Comparison of ENCODE assay signal across 1 cellular context in genomic region chr7:32427769-32428291, GRCh38.
TF ChIP-seq lines count a peak whose summit lies in the region.

No MANE protein-coding gene starts in this region.

TF ChIP-seq in HepG2, 621 proteins besides CTCF, POLR2A, EP300 and RAD21 (continued from another document and continues in another):
- TF ChIP-seq AFF4 (CRISPR knock-in tag; IDR thresholded peaks at IDR 0.05) (no peak), FOXO4 (CRISPR knock-in tag; conservative IDR thresholded peaks at IDR 0.05) (0 out of 2 replicates have a peak, but pooled peaks have one; percentile 78), FUBP1 (CRISPR knock-in tag; IDR thresholded peaks at IDR 0.05; ENCODE audit: borderline replicate concordance) (no peak), ZNF264 (CRISPR knock-in tag; IDR thresholded peaks at IDR 0.05) (peak; percentile 78), ZNF713 (CRISPR knock-in tag; IDR thresholded peaks at IDR 0.05) (no peak), RBFOX2 (IDR thresholded peaks at IDR 0.05; ENCODE audit: low read depth, low read length) (no peak), PCBP2 (optimal IDR thresholded peaks at IDR 0.05; ENCODE audit: low read depth, low read length, poor library complexity, severe bottlenecking) (no peak), BRCA1 (CRISPR knock-in tag; IDR thresholded peaks at IDR 0.05) (peak; percentile 96), MBNL3 (CRISPR knock-in tag; conservative IDR thresholded peaks at IDR 0.05) (no peak), BHLHE40 (IDR thresholded peaks at IDR 0.05; ENCODE audit: low read length) (peak; percentile 29; the same call in 1 of the 2 replicates), ZNF280B (CRISPR knock-in tag; IDR thresholded peaks at IDR 0.05; ENCODE audit: borderline replicate concordance) (peak; percentile 59), ZNF841 (CRISPR knock-in tag; IDR thresholded peaks at IDR 0.05; ENCODE audit: borderline replicate concordance) (no peak; the same call in 1 of the 2 replicates), DMTF1 (CRISPR knock-in tag; IDR thresholded peaks at IDR 0.05) (no peak), ZNF260 (CRISPR knock-in tag; IDR thresholded peaks at IDR 0.05; ENCODE audit: borderline replicate concordance, low read depth) (no peak), ZNF160 (CRISPR knock-in tag; IDR thresholded peaks at IDR 0.05) (peak; percentile 86), ZNF430 (CRISPR knock-in tag; IDR thresholded peaks at IDR 0.05) (peak; percentile 82; the same call in 1 of the 2 replicates), ZNF761 (CRISPR knock-in tag; conservative IDR thresholded peaks at IDR 0.05) (no peak), MYPOP (CRISPR knock-in tag; IDR thresholded peaks at IDR 0.05) (peak; percentile 44; the same call in 1 of the 2 replicates), ZNF224 (CRISPR knock-in tag; IDR thresholded peaks at IDR 0.05) (no peak), TOPORS (CRISPR knock-in tag; IDR thresholded peaks at IDR 0.05) (no peak; the same call in 1 of the 2 replicates), ZNF292 (CRISPR knock-in tag; IDR thresholded peaks at IDR 0.05; ENCODE audit: borderline replicate concordance, low read depth) (no peak), ZNF451 (CRISPR knock-in tag; IDR thresholded peaks at IDR 0.05) (peak; percentile 87; the same call in 1 of the 2 replicates), ZNF543 (CRISPR knock-in tag; IDR thresholded peaks at IDR 0.05) (peak; percentile 84; the same call in 1 of the 2 replicates), HNRNPL (IDR thresholded peaks at IDR 0.05; ENCODE audit: low read depth, low read length) (no peak), THRA (CRISPR knock-in tag; IDR thresholded peaks at IDR 0.05; ENCODE audit: borderline replicate concordance) (peak; percentile 88), ZNF3 (CRISPR knock-in tag; IDR thresholded peaks at IDR 0.05) (no peak; the same call in 1 of the 2 replicates), ZNF703 (CRISPR knock-in tag; IDR thresholded peaks at IDR 0.05; ENCODE audit: borderline replicate concordance) (no peak), ONECUT2 (CRISPR knock-in tag; IDR thresholded peaks at IDR 0.05) (0 out of 2 replicates have a peak, but pooled peaks have one; percentile 26), ZBTB43 (CRISPR knock-in tag; conservative IDR thresholded peaks at IDR 0.05) (peak; percentile 89), ZNF207 (IDR thresholded peaks at IDR 0.05; ENCODE audit: borderline replicate concordance) (no peak), SP1 (IDR thresholded peaks at IDR 0.05) (no peak), SP1 (CRISPR knock-in tag; IDR thresholded peaks at IDR 0.05) (no peak), ZMYM4 (CRISPR knock-in tag; IDR thresholded peaks at IDR 0.05) (peak; percentile 67), CBX5 (CRISPR knock-in tag; IDR thresholded peaks at IDR 0.05; ENCODE audit: borderline replicate concordance) (peak; percentile 76; the same call in 1 of the 2 replicates), ZSCAN31 (CRISPR knock-in tag; IDR thresholded peaks at IDR 0.05; ENCODE audit: low read depth) (peak; percentile 56; the same call in 1 of the 2 replicates), MAF1 (CRISPR knock-in tag; IDR thresholded peaks at IDR 0.05; ENCODE audit: borderline replicate concordance) (peak; percentile 81; the same call in 1 of the 2 replicates), DR1 (CRISPR knock-in tag; IDR thresholded peaks at IDR 0.05) (no peak), ZNF576 (CRISPR knock-in tag; IDR thresholded peaks at IDR 0.05) (no peak), ZEB1 (IDR thresholded peaks at IDR 0.05; ENCODE audit: insufficient replicate concordance, low read depth) (no peak), CREB3 (CRISPR knock-in tag; IDR thresholded peaks at IDR 0.05) (peak; percentile 92; the same call in 1 of the 2 replicates), MIER3 (CRISPR knock-in tag; IDR thresholded peaks at IDR 0.05; ENCODE audit: borderline replicate concordance) (peak; percentile 72; the same call in 1 of the 2 replicates), ZBTB2 (CRISPR knock-in tag; IDR thresholded peaks at IDR 0.05; ENCODE audit: low read depth) (no peak)
